ENCODE assay signal across 8 cellular contexts in genomic region chr17:57257911-57258885, GRCh38. TPM values are rescaled to one million over a fixed set of nuclear protein-coding genes. Genes with fewer than 3 reads are reported as not detected.
A peak's percentile ranks its signal among the peaks of the same experiment; 100 is the strongest.
DNase-seq lines count a peak whose midpoint lies in the region; ATAC-seq and TF ChIP-seq lines count a peak whose summit lies in the region.

No MANE protein-coding gene starts in this region.

- H3K36me3 ChIP-seq in SK-N-MC (ENCODE audit: insufficient read depth, low read length) (peaks cover 6% of the 10 kb centered on the region; the same call in 1 of the 2 replicates), esophagus (ENCODE audit: control insufficient read depth in 2 of 2, insufficient read depth in 2 of 2, low read length in 1 of 2) (no peaks in the 10 kb centered on the region), ovary (no peaks in the 10 kb centered on the region)

- no peak for TF ChIP-seq CTCF in ovary (IDR thresholded peaks at IDR 0.05)

- DNase-seq in SKM-1 treated with dmso at 0.1 percent for 144 hours (lab: John Stamatoyannopoulos, UW; ENCODE audit: unreplicated experiment) = peak; percentile 1
- DNase-seq in SKM-1 (lab: John Stamatoyannopoulos, UW; ENCODE audit: unreplicated experiment) = no peak
- DNase-seq in SK-N-MC (ENCODE audit: low read depth, low spot score) = no peak
- peak in 1 of 5 donors; percentile 40 for DNase-seq in ovary
- no peak for DNase-seq in A172 (ENCODE audit: low spot score)

- no peaks in the 10 kb centered on the region for H3K27me3 ChIP-seq in esophagus (ENCODE audit: control insufficient read depth in 1 of 2, insufficient read depth in 2 of 2, low read length in 2 of 2)
- H3K27me3 ChIP-seq in ovary = no peaks in the 10 kb centered on the region

- ATAC-seq in GM19324 (IDR thresholded peaks at IDR 0.05; ENCODE audit: low FRiP score, unreplicated experiment) = no peak
- no peak for ATAC-seq in HG03442 (IDR thresholded peaks at IDR 0.05; ENCODE audit: unreplicated experiment)

- H3K27ac ChIP-seq in SK-N-MC = no peak overlapping the region
- no peak overlapping the region for H3K27ac ChIP-seq in esophagus (ENCODE audit: low read depth in 2 of 2, low read length in 1 of 2)
- peak overlapping the region; percentile 99 to 100 for H3K27ac ChIP-seq in ovary

- H3K4me1 ChIP-seq in esophagus (ENCODE audit: control insufficient read depth in 2 of 2, insufficient read depth in 2 of 2, low read length in 1 of 2) = peaks cover 3% of the 10 kb centered on the region in 2 donors
- H3K4me1 ChIP-seq in ovary (ENCODE audit: insufficient read depth) = peaks cover 12% of the 10 kb centered on the region

- H3K9me3 ChIP-seq in SK-N-MC (ENCODE audit: low read depth, low read length) = no peaks in the 10 kb centered on the region
- H3K9me3 ChIP-seq in esophagus (ENCODE audit: control insufficient read depth in 2 of 2, insufficient read depth in 1 of 2, low read depth in 1 of 2, low read length in 1 of 2) = no peaks in the 10 kb centered on the region
- no peaks in the 10 kb centered on the region for H3K9me3 ChIP-seq in ovary

- intact Hi-C loops in ovary (cut with DNase I) = loop anchor here in 1 of 4 donors (10.0 kb wide), 1 partner anchor 417 kb away; no protein-coding TSS in a partner anchor

- 18% methylated on average over 22 of the region's 22 CpGs for WGBS in esophagus, 2 donors
- WGBS in ovary, 3 donors = 4 to 13% (median 7%) methylated on average over 22 of the region's 22 CpGs

- H3K4me3 ChIP-seq in SK-N-MC (peak overlapping the region; percentile 95), esophagus (ENCODE audit: low read depth in 1 of 2, low read length in 2 of 2) (peak overlapping the region; percentile 32 to 84), ovary (peak overlapping the region; percentile 95)

- TF ChIP-seq POLR2A in ovary (IDR thresholded peaks at IDR 0.05) = no peak

- H3K9ac ChIP-seq in SK-N-MC (ENCODE audit: insufficient read length) = peak overlapping the region; percentile 81

- no peak for TF ChIP-seq EP300 in ovary (IDR thresholded peaks at IDR 0.05)

RNA-seq across cellular contexts. Expression of gene MSI2, which starts 1.9 kb away (rescaled TPM):
- polyA plus RNA-seq in esophagus (1 to 10 TPM; 7.8 to 8.2 TPM), ovary (100 to 1,000 TPM in 1 of 2 donors, 10 to 100 TPM in 1; 43.1 to 105 TPM)
- total RNA-seq in ovary = 100 to 1,000 TPM; 110 to 199 (median 149) TPM
- 39.4 and 47.9 TPM in 2 replicates for total RNA-seq in A172 (2014; rRNA removed; shearing (Covaris generic))

Comparison
In these comparisons a context has a peak if more than half of its experiments do, and no peak if none do; other contexts are left out.
1. H3K27ac ChIP-seq: peak in ovary (2 of 2); none in SK-N-MC (single experiment) and esophagus (0 of 2).
2. Peak in every context shown above with its lines, with median percentiles within 50 percentile points of each other: H3K4me3 ChIP-seq.